25 cellular contexts compared by ENCODE assay signal in genomic region chr10:103861501-103861900, GRCh38. TPM values are rescaled to one million over a fixed set of nuclear protein-coding genes. Genes with fewer than 3 reads are reported as not detected.
A peak's percentile ranks its signal among the peaks of the same experiment; 100 is the strongest.
DNase-seq lines count a peak whose midpoint lies in the region; ATAC-seq, FAIRE-seq and TF ChIP-seq lines count a peak whose summit lies in the region.
"Had no signal": no experiment of that assay in that cellular context is flagged by ENCODE, and none has a peak within 500 bp of the region (broad histone marks: within the 10 kb centered on the region; RNA-seq: fewer than 3 reads in every experiment).

No MANE protein-coding gene starts in this region.

- no peak overlapping the region for H2AFZ ChIP-seq in keratinocyte (ENCODE audit: control insufficient read depth, low read length)

- H3K36me3 Mint-ChIP-seq in activated CD8-positive, alpha-beta T cell treated with anti-CD3 and anti-CD28 coated beads for 36 hours (ENCODE audit: low read depth), result peaks cover 7% of the 10 kb centered on the region
- H3K36me3 Mint-ChIP-seq: type B pancreatic cell had no signal

- no peaks in the 10 kb centered on the region for H3K9me1 ChIP-seq in keratinocyte (ENCODE audit: control insufficient read depth, extremely low read depth, insufficient read depth, low read length)

- H3K4me3 ChIP-seq in epithelial cell of esophagus (ENCODE audit: low read length), result no peak overlapping the region
- H3K4me3 ChIP-seq in keratinocyte (ENCODE audit: control insufficient read depth in 2 of 3, extremely low read depth in 1 of 3, insufficient read depth in 2 of 3, low read depth in 1 of 3, low read length in 3 of 3), result no peak overlapping the region
- H3K4me3 ChIP-seq: esophagus muscularis mucosa had no signal

- H3K4me1 Mint-ChIP-seq in activated CD8-positive, alpha-beta T cell treated with anti-CD3 and anti-CD28 coated beads for 36 hours (ENCODE audit: low read depth), result no peaks in the 10 kb centered on the region
- H3K4me1 Mint-ChIP-seq: activated CD4-positive, alpha-beta T cell treated with anti-CD3 and anti-CD28 coated beads for 36 hours had no signal

- H3K4me2 ChIP-seq in keratinocyte (ENCODE audit: control insufficient read depth, extremely low read depth, insufficient read depth, low read depth, low read length), result peak overlapping the region; percentile 19
- H3K4me2 ChIP-seq: KMS-11 had no signal

- peak overlapping the region; percentile 59 for H3K27ac ChIP-seq in keratinocyte (ENCODE audit: control insufficient read depth, insufficient read depth, low read length)
- H3K27ac ChIP-seq: esophagus muscularis mucosa, KMS-11 had no signal

- no peaks in the 10 kb centered on the region for H3K79me2 ChIP-seq in keratinocyte (ENCODE audit: control insufficient read depth, insufficient read depth, low read length)

- DNase-seq in EL, result peak; percentile 65
- DNase-seq in M059J (ENCODE audit: low read depth), result peak; percentile 60
- peak; percentile 77 for DNase-seq in epithelial cell of esophagus (ENCODE audit: low read depth)
- no peak for DNase-seq in keratinocyte (ENCODE audit: low read depth, low spot score)
- no peak for DNase-seq in activated CD8-positive, alpha-beta T cell treated with anti-CD3 and anti-CD28 coated beads for 36 hours
- DNase-seq: activated CD4-positive, alpha-beta T cell treated with anti-CD3 and anti-CD28 coated beads for 36 hours; activated naive CD4-positive, alpha-beta T cell; activated T-cell treated with anti-CD3 and anti-CD28 coated beads, Interleukin-2, amount 50 U/mL, for 4 hours; CD8-positive, alpha-beta T cell; effector CD8-positive, alpha-beta T cell; mesendoderm; NCI-H146; NCI-H2171; NCI-H524 treated with DMSO at 0.1 percent for 48 hours; NK-92 treated with Interleukin-12 subunit alpha and Interleukin-12 subunit beta, amount 100 ng/mL, for 24 hours; occipital lobe had no signal

- no peak overlapping the region for H3K9ac ChIP-seq in keratinocyte (ENCODE audit: control insufficient read depth, extremely low read depth, insufficient read depth, low read length)
- H3K9ac ChIP-seq: KMS-11 had no signal

- H3K4me3 Mint-ChIP-seq in activated CD8-positive, alpha-beta T cell treated with anti-CD3 and anti-CD28 coated beads for 36 hours, result no peak overlapping the region
- H3K4me3 Mint-ChIP-seq: activated CD4-positive, alpha-beta T cell treated with anti-CD3 and anti-CD28 coated beads for 36 hours; activated T-cell treated with anti-CD3 and anti-CD28 coated beads, Interleukin-2, amount 50 U/mL, for 4 hours; CD8-positive, alpha-beta T cell; T-helper 1 cell treated with Interleukin-12 subunit alpha and Interleukin-12 subunit beta and Interleukin-4 antibody, amounts not matched to agents 30 μg/mL and 1 μg/mL, for 36 hours; type B pancreatic cell had no signal

- POLR2A ChIA-PET in activated CD8-positive, alpha-beta T cell treated with anti-CD3 and anti-CD28 coated beads for 36 hours (lab: Charles Lee), result interaction anchor here (1.1 kb wide), 1 partner anchor 143 kb away, joined by 3 read pairs; no protein-coding TSS in a partner anchor

- FAIRE-seq in keratinocyte (lab: Jason Lieb, UNC), result peak; percentile 26
- FAIRE-seq: colon, GM12891 had no signal

- H4K20me1 ChIP-seq in keratinocyte (ENCODE audit: control insufficient read depth, extremely low read depth, insufficient read depth, low read length), result no peaks in the 10 kb centered on the region

- CTCF ChIA-PET in activated CD8-positive, alpha-beta T cell treated with anti-CD3 and anti-CD28 coated beads for 36 hours (lab: Charles Lee), result interaction anchor here (1.2 to 3.1 kb wide), 3 partner anchors 13 to 176 kb away, joined by 3 to 22 read pairs (median 6); no protein-coding TSS in a partner anchor

- no peaks in the 10 kb centered on the region for H3K27me3 ChIP-seq in keratinocyte (ENCODE audit: control insufficient read depth, extremely low read depth, insufficient read depth, low read length)
- H3K27me3 ChIP-seq: esophagus muscularis mucosa had no signal

- no peak overlapping the region for H3K27ac Mint-ChIP-seq in activated CD8-positive, alpha-beta T cell treated with anti-CD3 and anti-CD28 coated beads for 36 hours
- H3K27ac Mint-ChIP-seq: activated CD4-positive, alpha-beta T cell treated with anti-CD3 and anti-CD28 coated beads for 36 hours; CD8-positive, alpha-beta T cell; T-helper 1 cell treated with Interleukin-12 subunit alpha and Interleukin-12 subunit beta and Interleukin-4 antibody, amounts not matched to agents 30 μg/mL and 1 μg/mL, for 36 hours; type B pancreatic cell had no signal

- H3K4me1 ChIP-seq in keratinocyte (ENCODE audit: control insufficient read depth, extremely low read depth, insufficient read depth, low read length), result peaks cover 44% of the 10 kb centered on the region

- intact Hi-C loops in activated CD8-positive, alpha-beta T cell treated with anti-CD3 and anti-CD28 coated beads for 36 hours (cut with micrococcal nuclease), result no loop called here

- H3K27me3 Mint-ChIP-seq in activated CD8-positive, alpha-beta T cell treated with anti-CD3 and anti-CD28 coated beads for 36 hours, result peaks cover 8% of the 10 kb centered on the region

- no peaks in the 10 kb centered on the region for H3K36me3 ChIP-seq in keratinocyte (ENCODE audit: control insufficient read depth in 2 of 2, extremely low read depth in 1 of 2, insufficient read depth in 2 of 2, low read length in 2 of 2)
- H3K36me3 ChIP-seq: esophagus muscularis mucosa had no signal

- no peak for ATAC-seq in GM21717 (IDR thresholded peaks at IDR 0.05; ENCODE audit: unreplicated experiment)
- no peak for ATAC-seq in GM19351 (IDR thresholded peaks at IDR 0.05; ENCODE audit: unreplicated experiment)
- no peak for ATAC-seq in activated CD8-positive, alpha-beta T cell treated with anti-CD3 and anti-CD28 coated beads for 36 hours
- ATAC-seq in HG03457 (IDR thresholded peaks at IDR 0.05; ENCODE audit: unreplicated experiment), result no peak
- ATAC-seq: activated CD4-positive, alpha-beta T cell treated with anti-CD3 and anti-CD28 coated beads for 36 hours; activated T-cell treated with anti-CD3 and anti-CD28 coated beads, Interleukin-2, amount 50 U/mL, for 4 hours; CD8-positive, alpha-beta T cell had no signal

- dilution Hi-C loops in keratinocyte (cut with MboI; ENCODE audit: extremely low pct_ligation_motif_present, low sequenced_read_pairs), result no loop called here

- TF ChIP-seq CTCF in epithelial cell of esophagus (IDR thresholded peaks at IDR 0.05; ENCODE audit: insufficient read depth, low read depth, low read length, missing control alignments) (no peak), keratinocyte (optimal IDR thresholded peaks at IDR 0.05 in 1 of 3, IDR thresholded peaks at IDR 0.05 in 1 of 3, conservative IDR thresholded peaks at IDR 0.05 in 1 of 3; ENCODE audit: extremely low read depth in 1 of 3, insufficient read depth in 2 of 3, low read length in 3 of 3) (no peak)
- TF ChIP-seq CTCF in activated CD8-positive, alpha-beta T cell treated with anti-CD3 and anti-CD28 coated beads for 36 hours (IDR thresholded peaks at IDR 0.05), result no peak

- H3K9me3 ChIP-seq in keratinocyte (ENCODE audit: control insufficient read depth, low read depth, low read length), result no peaks in the 10 kb centered on the region

- peaks cover 14% of the 10 kb centered on the region for H3K9me3 Mint-ChIP-seq in activated CD8-positive, alpha-beta T cell treated with anti-CD3 and anti-CD28 coated beads for 36 hours

RNA-seq across cellular contexts. Expression of gene SH3PXD2A, which starts 6.1 kb away (rescaled TPM):
- total RNA-seq in M059J (2014; rRNA removed; shearing (Covaris generic)), result 1.7 and 5.0 TPM in 2 replicates
- polyA plus RNA-seq in keratinocyte, result 31.0 to 56.6 TPM (median 33.9 TPM) in 3 replicates
- polyA plus RNA-seq in keratinocyte (2011; ENCODE audit: low read depth), result 22.4 TPM
- 32.2 and 35.6 TPM in 2 replicates for polyA plus RNA-seq in keratinocyte (2011; cell fraction: cytosol; rRNA removed)
- polyA plus RNA-seq in keratinocyte (2011; cell fraction: nucleus; rRNA removed), result 116 and 136 TPM in 2 replicates
- 46.1 and 73.7 TPM in 2 replicates for polyA plus RNA-seq in keratinocyte (2012; ENCODE audit: low replicate concordance)
- 46.4 to 127 TPM (median 59.1 TPM) in 3 replicates for polyA minus RNA-seq in keratinocyte
- 63.7 TPM for polyA minus RNA-seq in keratinocyte (2011; cell fraction: cytosol; rRNA and poly(A)+ RNA removed)
- polyA minus RNA-seq in keratinocyte (2011; cell fraction: nucleus; rRNA and poly(A)+ RNA removed), result 88.9 and 140 TPM in 2 replicates
- total RNA-seq in activated CD8-positive, alpha-beta T cell treated with anti-CD3 and anti-CD28 coated beads for 36 hours, result 1 to 10 TPM; 6.5 to 7.4 TPM

RNA-seq across cellular contexts. Expression of gene STN1, which starts 56.5 kb away (rescaled TPM):
- total RNA-seq in M059J (2014; rRNA removed; shearing (Covaris generic)), result 17.3 and 21.9 TPM in 2 replicates
- 29.0 to 32.5 TPM (median 30.5 TPM) in 3 replicates for polyA plus RNA-seq in keratinocyte
- 16.5 TPM for polyA plus RNA-seq in keratinocyte (2011; ENCODE audit: low read depth)
- polyA plus RNA-seq in keratinocyte (2011; cell fraction: cytosol; rRNA removed), result 38.0 and 49.4 TPM in 2 replicates
- polyA plus RNA-seq in keratinocyte (2011; cell fraction: nucleus; rRNA removed), result 20.2 and 22.2 TPM in 2 replicates
- 23.7 and 24.4 TPM in 2 replicates for polyA plus RNA-seq in keratinocyte (2012; ENCODE audit: low replicate concordance)
- polyA minus RNA-seq in keratinocyte, result 18.4 to 22.3 TPM (median 21.6 TPM) in 3 replicates
- 18.0 TPM for polyA minus RNA-seq in keratinocyte (2011; cell fraction: cytosol; rRNA and poly(A)+ RNA removed)
- 6.2 and 12.6 TPM in 2 replicates for polyA minus RNA-seq in keratinocyte (2011; cell fraction: nucleus; rRNA and poly(A)+ RNA removed)
- 10 to 100 TPM; 32.1 to 32.4 TPM for total RNA-seq in activated CD8-positive, alpha-beta T cell treated with anti-CD3 and anti-CD28 coated beads for 36 hours

Comparison
In these comparisons a context has a peak if more than half of its experiments do, and no peak if none do; other contexts are left out.
1. DNase-seq: peak in EL (single experiment), M059J (single experiment) and epithelial cell of esophagus (single experiment); none in keratinocyte (single experiment) and activated CD8-positive, alpha-beta T cell treated with anti-CD3 and anti-CD28 coated beads for 36 hours (single experiment).